1 cellular context compared by ENCODE assay signal in genomic region chr6:144286503-144287393, GRCh38.
TF ChIP-seq lines count a peak whose summit lies in the region.

No MANE protein-coding gene starts in this region.

TF ChIP-seq in HEK293, 187 proteins besides CTCF, POLR2A, EP300 and RAD21 (continued from another document and continues in another):
- TF ChIP-seq ZNF239 (tag by site-specific recombination; IDR thresholded peaks at IDR 0.05): no peak
- 0 out of 2 replicates have a peak, but pooled peaks have one; percentile 61 for TF ChIP-seq GLI2 (tag by site-specific recombination; IDR thresholded peaks at IDR 0.05; ENCODE audit: borderline replicate concordance, low read depth)
- TF ChIP-seq ZNF521 (tag by site-specific recombination; IDR thresholded peaks at IDR 0.05): no peak
- peak; percentile 33; the same call in 1 of the 2 replicates for TF ChIP-seq ZNF16 (tag by site-specific recombination; IDR thresholded peaks at IDR 0.05; ENCODE audit: low read depth)
- TF ChIP-seq, protein P1, sequence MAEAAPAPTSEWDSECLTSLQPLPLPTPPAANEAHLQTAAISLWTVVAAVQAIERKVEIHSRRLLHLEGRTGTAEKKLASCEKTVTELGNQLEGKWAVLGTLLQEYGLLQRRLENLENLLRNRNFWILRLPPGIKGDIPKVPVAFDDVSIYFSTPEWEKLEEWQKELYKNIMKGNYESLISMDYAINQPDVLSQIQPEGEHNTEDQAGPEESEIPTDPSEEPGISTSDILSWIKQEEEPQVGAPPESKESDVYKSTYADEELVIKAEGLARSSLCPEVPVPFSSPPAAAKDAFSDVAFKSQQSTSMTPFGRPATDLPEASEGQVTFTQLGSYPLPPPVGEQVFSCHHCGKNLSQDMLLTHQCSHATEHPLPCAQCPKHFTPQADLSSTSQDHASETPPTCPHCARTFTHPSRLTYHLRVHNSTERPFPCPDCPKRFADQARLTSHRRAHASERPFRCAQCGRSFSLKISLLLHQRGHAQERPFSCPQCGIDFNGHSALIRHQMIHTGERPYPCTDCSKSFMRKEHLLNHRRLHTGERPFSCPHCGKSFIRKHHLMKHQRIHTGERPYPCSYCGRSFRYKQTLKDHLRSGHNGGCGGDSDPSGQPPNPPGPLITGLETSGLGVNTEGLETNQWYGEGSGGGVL (tag by site-specific recombination; IDR thresholded peaks at IDR 0.05): no peak
- no peak for TF ChIP-seq ZNF677 (tag by site-specific recombination; IDR thresholded peaks at IDR 0.05)
- no peak for TF ChIP-seq ZNF548 (tag by site-specific recombination; IDR thresholded peaks at IDR 0.05)
- no peak for TF ChIP-seq ZNF658 (tag by site-specific recombination; IDR thresholded peaks at IDR 0.05)
- TF ChIP-seq ZNF169 (tag by site-specific recombination; IDR thresholded peaks at IDR 0.05): no peak
- no peak for TF ChIP-seq ZNF140 (tag by site-specific recombination; IDR thresholded peaks at IDR 0.05)
- peak; percentile 38; the same call in 1 of the 2 replicates for TF ChIP-seq KLF8 (tag by site-specific recombination; IDR thresholded peaks at IDR 0.05)
- TF ChIP-seq, protein P2, sequence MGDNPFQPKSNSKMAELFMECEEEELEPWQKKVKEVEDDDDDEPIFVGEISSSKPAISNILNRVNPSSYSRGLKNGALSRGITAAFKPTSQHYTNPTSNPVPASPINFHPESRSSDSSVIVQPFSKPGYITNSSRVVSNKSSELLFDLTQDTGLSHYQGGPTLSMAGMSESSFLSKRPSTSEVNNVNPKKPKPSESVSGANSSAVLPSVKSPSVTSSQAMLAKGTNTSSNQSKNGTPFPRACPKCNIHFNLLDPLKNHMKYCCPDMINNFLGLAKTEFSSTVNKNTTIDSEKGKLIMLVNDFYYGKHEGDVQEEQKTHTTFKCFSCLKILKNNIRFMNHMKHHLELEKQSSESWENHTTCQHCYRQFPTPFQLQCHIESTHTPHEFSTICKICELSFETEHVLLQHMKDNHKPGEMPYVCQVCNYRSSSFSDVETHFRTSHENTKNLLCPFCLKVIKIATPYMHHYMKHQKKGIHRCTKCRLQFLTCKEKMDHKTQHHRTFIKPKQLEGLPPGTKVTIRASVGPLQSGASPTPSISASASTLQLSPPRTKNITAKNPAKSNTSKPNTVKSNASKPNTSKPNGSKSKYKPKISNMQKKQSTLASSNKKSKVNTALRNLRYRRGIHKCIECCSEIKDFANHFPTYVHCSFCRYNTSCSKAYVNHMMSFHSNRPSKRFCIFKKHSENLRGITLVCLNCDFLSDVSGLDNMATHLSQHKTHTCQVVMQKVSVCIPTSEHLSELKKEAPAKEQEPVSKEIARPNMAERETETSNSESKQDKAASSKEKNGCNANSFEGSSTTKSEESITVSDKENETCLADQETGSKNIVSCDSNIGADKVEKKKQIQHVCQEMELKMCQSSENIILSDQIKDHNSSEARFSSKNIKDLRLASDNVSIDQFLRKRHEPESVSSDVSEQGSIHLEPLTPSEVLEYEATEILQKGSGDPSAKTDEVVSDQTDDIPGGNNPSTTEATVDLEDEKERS (tag by site-specific recombination; IDR thresholded peaks at IDR 0.05): no peak
- peak; percentile 89 for TF ChIP-seq ZEB2 (tag by site-specific recombination; IDR thresholded peaks at IDR 0.05)
- TF ChIP-seq YY1 (tag by site-specific recombination; IDR thresholded peaks at IDR 0.05): 0 out of 2 replicates have a peak, but pooled peaks have one; percentile 32
- TF ChIP-seq OSR2 (tag by site-specific recombination; IDR thresholded peaks at IDR 0.05): peak; percentile 94
- TF ChIP-seq REPIN1 (tag by site-specific recombination; IDR thresholded peaks at IDR 0.05; ENCODE audit: low read depth): no peak
- no peak for TF ChIP-seq ZNF747 (tag by site-specific recombination; IDR thresholded peaks at IDR 0.05)
- TF ChIP-seq HOXD13 (CRISPR knock-in tag; IDR thresholded peaks at IDR 0.05; ENCODE audit: borderline replicate concordance): peak; percentile 95
- no peak for TF ChIP-seq ZBTB48 (tag by site-specific recombination; IDR thresholded peaks at IDR 0.05)
- no peak for TF ChIP-seq ZNF2 (tag by site-specific recombination; IDR thresholded peaks at IDR 0.05)
- peak; percentile 61; the same call in 1 of the 2 replicates for TF ChIP-seq ZBTB20 (tag by site-specific recombination; IDR thresholded peaks at IDR 0.05)
- no peak for TF ChIP-seq ZNF112 (tag by site-specific recombination; IDR thresholded peaks at IDR 0.05)
- no peak for TF ChIP-seq ZNF184 (tag by site-specific recombination; IDR thresholded peaks at IDR 0.05)
- no peak for TF ChIP-seq WT1 (tag by site-specific recombination; IDR thresholded peaks at IDR 0.05)
- TF ChIP-seq ZNF132 (tag by site-specific recombination; IDR thresholded peaks at IDR 0.05; ENCODE audit: borderline replicate concordance): no peak
- TF ChIP-seq, protein P3, sequence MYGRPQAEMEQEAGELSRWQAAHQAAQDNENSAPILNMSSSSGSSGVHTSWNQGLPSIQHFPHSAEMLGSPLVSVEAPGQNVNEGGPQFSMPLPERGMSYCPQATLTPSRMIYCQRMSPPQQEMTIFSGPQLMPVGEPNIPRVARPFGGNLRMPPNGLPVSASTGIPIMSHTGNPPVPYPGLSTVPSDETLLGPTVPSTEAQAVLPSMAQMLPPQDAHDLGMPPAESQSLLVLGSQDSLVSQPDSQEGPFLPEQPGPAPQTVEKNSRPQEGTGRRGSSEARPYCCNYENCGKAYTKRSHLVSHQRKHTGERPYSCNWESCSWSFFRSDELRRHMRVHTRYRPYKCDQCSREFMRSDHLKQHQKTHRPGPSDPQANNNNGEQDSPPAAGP (tag by site-specific recombination; IDR thresholded peaks at IDR 0.05): peak; percentile 85
- TF ChIP-seq OVOL3 (tag by site-specific recombination; IDR thresholded peaks at IDR 0.05): 0 out of 2 replicates have a peak, but pooled peaks have one; percentile 67
- no peak for TF ChIP-seq ZNF610 (tag by site-specific recombination; IDR thresholded peaks at IDR 0.05; ENCODE audit: borderline replicate concordance)
- no peak for TF ChIP-seq ZNF24 (tag by site-specific recombination; IDR thresholded peaks at IDR 0.05)
- TF ChIP-seq ZNF19 (tag by site-specific recombination; IDR thresholded peaks at IDR 0.05; ENCODE audit: low read depth): no peak
- TF ChIP-seq ZNF561 (tag by site-specific recombination; IDR thresholded peaks at IDR 0.05; ENCODE audit: borderline replicate concordance): peak; percentile 46; the same call in 1 of the 2 replicates
- TF ChIP-seq SETDB1 (IDR thresholded peaks at IDR 0.05; ENCODE audit: insufficient read length, low read length): no peak
- TF ChIP-seq ZNF341 (tag by site-specific recombination; IDR thresholded peaks at IDR 0.05; ENCODE audit: low read depth): peak; percentile 51
- 0 out of 2 replicates have a peak, but pooled peaks have one; percentile 59 for TF ChIP-seq TRIM28 (IDR thresholded peaks at IDR 0.05; ENCODE audit: borderline replicate concordance, low read length)
- no peak for TF ChIP-seq ZNF654 (tag by site-specific recombination; IDR thresholded peaks at IDR 0.05; ENCODE audit: low read depth)
- TF ChIP-seq ZNF670 (tag by site-specific recombination; IDR thresholded peaks at IDR 0.05; ENCODE audit: low read depth): no peak
- TF ChIP-seq ZNF292 (tag by site-specific recombination; IDR thresholded peaks at IDR 0.05; ENCODE audit: borderline replicate concordance, low read depth): no peak
- peak; percentile 64; the same call in 1 of the 2 replicates for TF ChIP-seq ZNF76 (tag by site-specific recombination; IDR thresholded peaks at IDR 0.05; ENCODE audit: borderline replicate concordance, low read depth)
- TF ChIP-seq ZNF488 (tag by site-specific recombination; IDR thresholded peaks at IDR 0.05): no peak
- TF ChIP-seq ZNF501 (tag by site-specific recombination; IDR thresholded peaks at IDR 0.05): no peak; the same call in none of the 2 replicates
- no peak for TF ChIP-seq ZNF404 (tag by site-specific recombination; IDR thresholded peaks at IDR 0.05)
- no peak for TF ChIP-seq ZSCAN4 (tag by site-specific recombination; IDR thresholded peaks at IDR 0.05)
- TF ChIP-seq HOXC10 (CRISPR knock-in tag; IDR thresholded peaks at IDR 0.05): no peak
- no peak; the same call in none of the 2 replicates for TF ChIP-seq KLF16 (tag by site-specific recombination; IDR thresholded peaks at IDR 0.05)
- peak; percentile 63 for TF ChIP-seq ZBTB8A (tag by site-specific recombination; IDR thresholded peaks at IDR 0.05)
- TF ChIP-seq ZNF843 (tag by site-specific recombination; IDR thresholded peaks at IDR 0.05): peak; percentile 96
- no peak for TF ChIP-seq ZNF623 (tag by site-specific recombination; IDR thresholded peaks at IDR 0.05)
- TF ChIP-seq, protein P4, sequence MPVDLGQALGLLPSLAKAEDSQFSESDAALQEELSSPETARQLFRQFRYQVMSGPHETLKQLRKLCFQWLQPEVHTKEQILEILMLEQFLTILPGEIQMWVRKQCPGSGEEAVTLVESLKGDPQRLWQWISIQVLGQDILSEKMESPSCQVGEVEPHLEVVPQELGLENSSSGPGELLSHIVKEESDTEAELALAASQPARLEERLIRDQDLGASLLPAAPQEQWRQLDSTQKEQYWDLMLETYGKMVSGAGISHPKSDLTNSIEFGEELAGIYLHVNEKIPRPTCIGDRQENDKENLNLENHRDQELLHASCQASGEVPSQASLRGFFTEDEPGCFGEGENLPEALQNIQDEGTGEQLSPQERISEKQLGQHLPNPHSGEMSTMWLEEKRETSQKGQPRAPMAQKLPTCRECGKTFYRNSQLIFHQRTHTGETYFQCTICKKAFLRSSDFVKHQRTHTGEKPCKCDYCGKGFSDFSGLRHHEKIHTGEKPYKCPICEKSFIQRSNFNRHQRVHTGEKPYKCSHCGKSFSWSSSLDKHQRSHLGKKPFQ (tag by site-specific recombination; IDR thresholded peaks at IDR 0.05): no peak
- TF ChIP-seq SP7 (tag by site-specific recombination; IDR thresholded peaks at IDR 0.05): peak; percentile 87
- peak; percentile 81 for TF ChIP-seq GLIS1 (tag by site-specific recombination; IDR thresholded peaks at IDR 0.05)
- no peak for TF ChIP-seq ZNF324 (tag by site-specific recombination; IDR thresholded peaks at IDR 0.05)
- peak; percentile 87 for TF ChIP-seq KLF10 (tag by site-specific recombination; IDR thresholded peaks at IDR 0.05)
- peak; percentile 54; the same call in 1 of the 2 replicates for TF ChIP-seq IKZF3 (tag by site-specific recombination; IDR thresholded peaks at IDR 0.05)
- 0 out of 2 replicates have a peak, but pooled peaks have one; percentile 15 for TF ChIP-seq ZFP37 (tag by site-specific recombination; IDR thresholded peaks at IDR 0.05)
- TF ChIP-seq RBAK (tag by site-specific recombination; IDR thresholded peaks at IDR 0.05): no peak
- TF ChIP-seq ZNF555 (tag by site-specific recombination; conservative IDR thresholded peaks at IDR 0.05): no peak
- TF ChIP-seq ZNF350 (tag by site-specific recombination; IDR thresholded peaks at IDR 0.05): no peak
- TF ChIP-seq ZNF391 (tag by site-specific recombination; IDR thresholded peaks at IDR 0.05; ENCODE audit: borderline replicate concordance, low read depth): no peak
- TF ChIP-seq, protein P5, sequence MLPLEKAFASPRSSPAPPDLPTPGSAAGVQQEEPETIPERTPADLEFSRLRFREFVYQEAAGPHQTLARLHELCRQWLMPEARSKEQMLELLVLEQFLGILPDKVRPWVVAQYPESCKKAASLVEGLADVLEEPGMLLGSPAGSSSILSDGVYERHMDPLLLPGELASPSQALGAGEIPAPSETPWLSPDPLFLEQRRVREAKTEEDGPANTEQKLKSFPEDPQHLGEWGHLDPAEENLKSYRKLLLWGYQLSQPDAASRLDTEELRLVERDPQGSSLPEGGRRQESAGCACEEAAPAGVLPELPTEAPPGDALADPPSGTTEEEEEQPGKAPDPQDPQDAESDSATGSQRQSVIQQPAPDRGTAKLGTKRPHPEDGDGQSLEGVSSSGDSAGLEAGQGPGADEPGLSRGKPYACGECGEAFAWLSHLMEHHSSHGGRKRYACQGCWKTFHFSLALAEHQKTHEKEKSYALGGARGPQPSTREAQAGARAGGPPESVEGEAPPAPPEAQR (tag by site-specific recombination; IDR thresholded peaks at IDR 0.05): no peak
- TF ChIP-seq, protein P6, sequence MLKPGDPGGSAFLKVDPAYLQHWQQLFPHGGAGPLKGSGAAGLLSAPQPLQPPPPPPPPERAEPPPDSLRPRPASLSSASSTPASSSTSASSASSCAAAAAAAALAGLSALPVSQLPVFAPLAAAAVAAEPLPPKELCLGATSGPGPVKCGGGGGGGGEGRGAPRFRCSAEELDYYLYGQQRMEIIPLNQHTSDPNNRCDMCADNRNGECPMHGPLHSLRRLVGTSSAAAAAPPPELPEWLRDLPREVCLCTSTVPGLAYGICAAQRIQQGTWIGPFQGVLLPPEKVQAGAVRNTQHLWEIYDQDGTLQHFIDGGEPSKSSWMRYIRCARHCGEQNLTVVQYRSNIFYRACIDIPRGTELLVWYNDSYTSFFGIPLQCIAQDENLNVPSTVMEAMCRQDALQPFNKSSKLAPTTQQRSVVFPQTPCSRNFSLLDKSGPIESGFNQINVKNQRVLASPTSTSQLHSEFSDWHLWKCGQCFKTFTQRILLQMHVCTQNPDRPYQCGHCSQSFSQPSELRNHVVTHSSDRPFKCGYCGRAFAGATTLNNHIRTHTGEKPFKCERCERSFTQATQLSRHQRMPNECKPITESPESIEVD (tag by site-specific recombination; IDR thresholded peaks at IDR 0.05): peak; percentile 93
- peak; percentile 34; the same call in 1 of the 2 replicates for TF ChIP-seq ZBTB44 (tag by site-specific recombination; IDR thresholded peaks at IDR 0.05)
